1 cellular context compared by ENCODE assay signal in genomic region chr22:30158277-30158676, GRCh38.
TF ChIP-seq lines count a peak whose summit lies in the region.

No MANE protein-coding gene starts in this region.

TF ChIP-seq in HEK293, 187 proteins besides CTCF, POLR2A, EP300 and RAD21 (continued from another document):
- TF ChIP-seq ZNF645 (tag by site-specific recombination; IDR thresholded peaks at IDR 0.05), result no peak
TF ChIP-seq in HEK293: peak in this region for 1.
